In the genomic region with DNA sequence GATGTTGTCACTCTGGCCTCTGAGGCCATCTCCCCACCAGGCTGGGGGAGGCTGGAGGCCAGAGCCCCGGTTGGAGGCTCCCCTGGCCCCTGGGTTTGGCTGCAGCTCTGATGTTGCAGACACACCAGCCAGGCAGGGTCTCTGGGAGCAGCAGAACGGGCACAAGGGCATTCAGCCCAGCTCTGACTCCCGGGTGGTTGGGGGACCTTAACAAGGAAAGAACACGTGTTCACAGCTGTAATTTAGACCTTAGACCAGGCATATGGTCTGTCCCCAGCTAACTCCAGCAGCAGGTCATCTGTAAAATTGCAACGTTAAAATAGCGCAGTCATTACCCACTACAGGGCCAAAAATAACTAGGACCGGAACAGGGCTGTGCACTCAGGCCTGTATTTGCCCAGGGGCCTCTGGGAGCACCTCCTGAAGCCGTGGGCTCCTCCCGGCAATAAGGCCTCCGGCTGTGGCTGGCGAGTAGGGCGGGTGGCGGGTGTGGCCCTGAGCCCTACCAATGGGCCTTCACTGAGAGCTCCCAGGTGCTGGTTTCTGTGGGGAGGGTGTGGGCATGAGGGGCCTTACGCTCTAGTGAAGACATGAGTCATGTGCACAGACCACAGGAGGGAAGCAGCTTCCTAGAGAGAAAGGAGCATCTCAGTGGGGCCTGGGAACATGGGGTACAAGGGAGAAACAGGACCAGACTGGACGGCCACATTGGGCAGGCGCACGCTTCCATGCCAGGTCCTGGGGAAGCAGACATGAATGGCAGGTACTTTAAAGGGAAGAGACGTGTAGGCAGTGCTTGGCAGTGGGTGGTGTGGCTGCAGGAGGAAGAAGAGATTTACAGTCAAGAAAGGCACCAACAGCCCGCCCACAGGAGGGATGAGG, we compare ENCODE assay signal across 8 cellular contexts. TPM values are rescaled to one million over a fixed set of nuclear protein-coding genes. Genes with fewer than 3 reads are reported as not detected.
DNase-seq lines count a peak whose midpoint lies in the region; ATAC-seq and TF ChIP-seq lines count a peak whose summit lies in the region.

No MANE protein-coding gene starts in this region.

- H3K4me1 ChIP-seq in esophagus squamous epithelium (peaks cover 33 to 100% (median 56%) of the 10 kb centered on the region in 3 donors), smooth muscle cell (ENCODE audit: low read depth) (peaks cover 11% of the 10 kb centered on the region)

- H3K4me3 ChIP-seq in esophagus squamous epithelium (peak overlapping the region in 1 of 4 donors; percentile 23), smooth muscle cell (no peak overlapping the region)

- H3F3A ChIP-seq in smooth muscle cell (ENCODE audit: low read depth), result peaks cover 6% of the 10 kb centered on the region

- peak overlapping the region; percentile 51 for H3K4me2 ChIP-seq in smooth muscle cell

- H3K27ac ChIP-seq in esophagus squamous epithelium (peak overlapping the region; percentile 44 to 78 (median 53)), smooth muscle cell (ENCODE audit: low read depth) (peak overlapping the region; percentile 35)

- peaks cover 74% of the 10 kb centered on the region for H3K79me2 ChIP-seq in smooth muscle cell (ENCODE audit: low read depth)

- H3K27me3 ChIP-seq in esophagus squamous epithelium (no peaks in the 10 kb centered on the region), smooth muscle cell (ENCODE audit: low read depth) (no peaks in the 10 kb centered on the region)

- ATAC-seq in GM18858 (IDR thresholded peaks at IDR 0.05; ENCODE audit: unreplicated experiment) (peak; percentile 69), HG02870 (IDR thresholded peaks at IDR 0.05; ENCODE audit: unreplicated experiment) (peak; percentile 85)

- peak; percentile 94 for DNase-seq in NCI-H226
- DNase-seq in activated CD8-positive, alpha-beta memory T cell treated with anti-CD3 and anti-CD28 coated beads, Interleukin-2, amount 50 U/mL, for 1 hour (ENCODE audit: extremely low read depth), result peak; percentile 42
- no peak for DNase-seq in esophagus squamous epithelium (lab: John Stamatoyannopoulos, UW)
- no peak for DNase-seq in smooth muscle cell (lab: John Stamatoyannopoulos, UW; ENCODE audit: unreplicated experiment)
- DNase-seq in NCI-H345 treated with DMSO at 0.1 percent for 48 hours (lab: John Stamatoyannopoulos, UW; ENCODE audit: unreplicated experiment), result no peak
- no peak for DNase-seq in superior temporal gyrus (ENCODE audit: extremely low spot score)

- H3K9ac ChIP-seq in smooth muscle cell (ENCODE audit: low read depth), result no peak overlapping the region

- peaks cover 0 to 6% (median 0%) of the 10 kb centered on the region in 3 donors for H3K36me3 ChIP-seq in esophagus squamous epithelium
- H3K36me3 ChIP-seq in smooth muscle cell (ENCODE audit: low read depth), result no peaks in the 10 kb centered on the region

- intact Hi-C loops in esophagus squamous epithelium (cut with DNase I), result no loop called here

- TF ChIP-seq CTCF in esophagus squamous epithelium (IDR thresholded peaks at IDR 0.05), result no peak
- TF ChIP-seq CTCF in smooth muscle cell (IDR thresholded peaks at IDR 0.05; ENCODE audit: borderline replicate concordance, insufficient read depth, poor library complexity, severe bottlenecking), result no peak

- H3K9me3 ChIP-seq in esophagus squamous epithelium, result no peaks in the 10 kb centered on the region
- no peaks in the 10 kb centered on the region for H3K9me3 ChIP-seq in smooth muscle cell (replicated peaks; ENCODE audit: low read depth)

- 48 to 58% methylated on average over 5 to 11 of the region's 19 CpGs for WGBS in esophagus squamous epithelium, 2 donors
- 52% methylated on average over 19 of the region's 19 CpGs for WGBS in smooth muscle cell (ENCODE audit: low lambda C conversion rate)

- H2AFZ ChIP-seq in smooth muscle cell (ENCODE audit: low read depth), result no peak overlapping the region

- H4K20me1 ChIP-seq in smooth muscle cell (ENCODE audit: low read depth), result peaks cover 93% of the 10 kb centered on the region

- no peak for TF ChIP-seq POLR2A in esophagus squamous epithelium (IDR thresholded peaks at IDR 0.05)

RNA-seq across cellular contexts. Expression of a gene that starts 6.1 kb away (rescaled TPM):
- 10 to 100 TPM; 17.0 to 21.4 (median 19.5) TPM for total RNA-seq in esophagus squamous epithelium
- 16.2 and 19.5 TPM in 2 replicates for total RNA-seq in smooth muscle cell
- polyA plus RNA-seq in smooth muscle cell, result 30.5 and 39.0 TPM in 2 replicates

Comparison
In these comparisons a context has a peak if more than half of its experiments do, and no peak if none do; other contexts are left out.
1. DNase-seq: peak in NCI-H226 (single experiment) and activated CD8-positive, alpha-beta memory T cell treated with anti-CD3 and anti-CD28 coated beads, Interleukin-2, amount 50 U/mL, for 1 hour (single experiment); none in esophagus squamous epithelium (single experiment), smooth muscle cell (single experiment), NCI-H345 treated with DMSO at 0.1 percent for 48 hours (single experiment) and superior temporal gyrus (single experiment).